In genomic region chr20:15639839-15640238, GRCh38 we compare ENCODE assay signal across 22 cellular contexts.
"Had no signal": no experiment of that assay in that cellular context is flagged by ENCODE, and none has a peak within 500 bp of the region (broad histone marks: within the 10 kb centered on the region; RNA-seq: fewer than 3 reads in every experiment).

No MANE protein-coding gene starts in this region.

- H3K27me3 ChIP-seq: SJSA1 had no signal

- H3K9ac ChIP-seq: KMS-11 had no signal

- H3K27ac Mint-ChIP-seq: IgD-negative memory B cell had no signal

- H3K4me3 ChIP-seq: K562, SJSA1, SK-N-MC had no signal

- H3K36me3 Mint-ChIP-seq: IgD-negative memory B cell had no signal

- H3K4me3 Mint-ChIP-seq: IgD-negative memory B cell had no signal

- H3K9me3 Mint-ChIP-seq: IgD-negative memory B cell had no signal

- H3K36me3 ChIP-seq: SJSA1 had no signal

- H3K4me1 Mint-ChIP-seq: IgD-negative memory B cell had no signal

- DNase-seq: Kasumi-1, MM.1S, NCI-H1092 treated with DMSO at 0.1 percent for 48 hours, NCI-H1436, NCI-H187, NCI-H2029, NCI-H2081 treated with DMSO at 0.1 percent for 48 hours, NCI-H2171, NCI-H226, NCI-H446, NCI-H510A, NCI-H524 treated with DMSO at 0.1 percent for 48 hours, NCI-H69, NCI-H774, Right ventricle myocardium superior, RPMI8226, SIG-M5 had no signal

- H3K27ac ChIP-seq: KMS-11, SJSA1, SK-N-MC had no signal

- ATAC-seq: K562 had no signal

- H3K9me3 ChIP-seq: SJSA1 had no signal
